In genomic region chr3:31531465-31531991, GRCh38 we compare ENCODE assay signal across 8 cellular contexts. TPM values are rescaled to one million over a fixed set of nuclear protein-coding genes. Genes with fewer than 3 reads are reported as not detected.
DNase-seq lines count a peak whose midpoint lies in the region; TF ChIP-seq lines count a peak whose summit lies in the region.

No MANE protein-coding gene starts in this region.

- peak overlapping the region; percentile 88 for H3K9ac ChIP-seq in smooth muscle cell (ENCODE audit: low read depth)

- peak overlapping the region; percentile 96 for H3K4me3 ChIP-seq in smooth muscle cell

- H3F3A ChIP-seq in smooth muscle cell (ENCODE audit: low read depth): no peaks in the 10 kb centered on the region

- H3K9me3 Mint-ChIP-seq in activated naive CD4-positive, alpha-beta T cell treated with anti-CD3 and anti-CD28 coated beads for 36 hours: no peaks in the 10 kb centered on the region
- no peaks in the 10 kb centered on the region for H3K9me3 Mint-ChIP-seq in T-helper 2 cell treated with Interferon-gamma antibody and Interleukin-4, amounts not matched to agents 5 μg/mL and 100 μg/mL, for 36 hours

- H3K27ac ChIP-seq in smooth muscle cell (ENCODE audit: low read depth): peak overlapping the region; percentile 96

- no peaks in the 10 kb centered on the region for H3K9me3 ChIP-seq in smooth muscle cell (replicated peaks; ENCODE audit: low read depth)

- TF ChIP-seq CTCF in smooth muscle cell (IDR thresholded peaks at IDR 0.05; ENCODE audit: borderline replicate concordance, insufficient read depth, poor library complexity, severe bottlenecking): no peak

- CTCF ChIA-PET in activated naive CD4-positive, alpha-beta T cell treated with anti-CD3 and anti-CD28 coated beads for 36 hours (lab: Charles Lee): interaction anchor here (0.5 to 2.6 kb wide), 9 partner anchors 9 to 582 kb away, joined by 3 to 8 read pairs (median 4); no protein-coding TSS in a partner anchor

- H3K79me2 ChIP-seq in smooth muscle cell (ENCODE audit: low read depth): peaks cover 36% of the 10 kb centered on the region

- DNase-seq in activated naive CD4-positive, alpha-beta T cell treated with anti-CD3 and anti-CD28 coated beads for 36 hours: no peak
- DNase-seq in activated naive CD4-positive, alpha-beta T cell (lab: John Stamatoyannopoulos, UW): no peak
- DNase-seq in T-helper 2 cell treated with Interferon-gamma antibody and Interleukin-4, amounts not matched to agents 5 μg/mL and 100 μg/mL, for 36 hours (ENCODE audit: low spot score): no peak
- peak; percentile 22 for DNase-seq in glomerular endothelial cell (ENCODE audit: extremely low read depth, low read depth, low spot score)
- DNase-seq in smooth muscle cell (lab: John Stamatoyannopoulos, UW; ENCODE audit: unreplicated experiment): no peak
- DNase-seq in NAMALWA (ENCODE audit: low spot score): no peak
- DNase-seq in stimulated activated naive CD4-positive, alpha-beta T cell treated with Interleukin-2 at 50 U/mL for 16 hours (lab: John Stamatoyannopoulos, UW): no peak
- DNase-seq in activated CD8-positive, alpha-beta memory T cell treated with anti-CD3 and anti-CD28 coated beads for 24 hours: no peak

- intact Hi-C loops in activated naive CD4-positive, alpha-beta T cell treated with anti-CD3 and anti-CD28 coated beads for 36 hours (cut with micrococcal nuclease): loop anchor here (1.0 to 10.0 kb wide), 12 partner anchors 9 to 1911 kb away; partner anchors contain the start of genes TGFBR2 and UBP1

- peak overlapping the region; percentile 97 for H2AFZ ChIP-seq in smooth muscle cell (ENCODE audit: low read depth)

- H3K4me2 ChIP-seq in smooth muscle cell: peak overlapping the region; percentile 96

- H3K4me1 ChIP-seq in smooth muscle cell (ENCODE audit: low read depth): peaks cover 35% of the 10 kb centered on the region

- no peaks in the 10 kb centered on the region for H3K27me3 Mint-ChIP-seq in activated naive CD4-positive, alpha-beta T cell treated with anti-CD3 and anti-CD28 coated beads for 36 hours (ENCODE audit: low read depth)
- H3K27me3 Mint-ChIP-seq in T-helper 2 cell treated with Interferon-gamma antibody and Interleukin-4, amounts not matched to agents 5 μg/mL and 100 μg/mL, for 36 hours (ENCODE audit: low read depth): no peaks in the 10 kb centered on the region

- peak overlapping the region; percentile 99 for H3K27ac Mint-ChIP-seq in activated naive CD4-positive, alpha-beta T cell treated with anti-CD3 and anti-CD28 coated beads for 36 hours
- peak overlapping the region; percentile 99 for H3K27ac Mint-ChIP-seq in T-helper 2 cell treated with Interferon-gamma antibody and Interleukin-4, amounts not matched to agents 5 μg/mL and 100 μg/mL, for 36 hours

- H3K36me3 Mint-ChIP-seq in activated naive CD4-positive, alpha-beta T cell treated with anti-CD3 and anti-CD28 coated beads for 36 hours (ENCODE audit: low read depth): peaks cover 9% of the 10 kb centered on the region
- H3K36me3 Mint-ChIP-seq in T-helper 2 cell treated with Interferon-gamma antibody and Interleukin-4, amounts not matched to agents 5 μg/mL and 100 μg/mL, for 36 hours (ENCODE audit: low read depth): peaks cover 16% of the 10 kb centered on the region

- peaks cover 35% of the 10 kb centered on the region for H4K20me1 ChIP-seq in smooth muscle cell (ENCODE audit: low read depth)

- WGBS in smooth muscle cell (ENCODE audit: low lambda C conversion rate): 1% methylated on average over 31 of the region's 31 CpGs

- H3K36me3 ChIP-seq in smooth muscle cell (ENCODE audit: low read depth): no peaks in the 10 kb centered on the region

- peak overlapping the region; percentile 95 for H3K4me3 Mint-ChIP-seq in activated naive CD4-positive, alpha-beta T cell treated with anti-CD3 and anti-CD28 coated beads for 36 hours
- H3K4me3 Mint-ChIP-seq in T-helper 2 cell treated with Interferon-gamma antibody and Interleukin-4, amounts not matched to agents 5 μg/mL and 100 μg/mL, for 36 hours: no peak overlapping the region

- peaks cover 9% of the 10 kb centered on the region for H3K4me1 Mint-ChIP-seq in activated naive CD4-positive, alpha-beta T cell treated with anti-CD3 and anti-CD28 coated beads for 36 hours (ENCODE audit: low read depth)
- H3K4me1 Mint-ChIP-seq in T-helper 2 cell treated with Interferon-gamma antibody and Interleukin-4, amounts not matched to agents 5 μg/mL and 100 μg/mL, for 36 hours (ENCODE audit: low read depth): peaks cover 15% of the 10 kb centered on the region

- peaks cover 4% of the 10 kb centered on the region for H3K27me3 ChIP-seq in smooth muscle cell (ENCODE audit: low read depth)

RNA-seq across cellular contexts. Expression of gene STT3B, which starts 1.2 kb away (rescaled TPM):
- 100 to 1,000 TPM in 1 of 2 experiments, 10 to 100 TPM in 1; 99.3 to 117 TPM for total RNA-seq in activated naive CD4-positive, alpha-beta T cell treated with anti-CD3 and anti-CD28 coated beads for 36 hours
- 108 and 130 TPM in 2 replicates for total RNA-seq in glomerular endothelial cell
- 191 and 214 TPM in 2 replicates for total RNA-seq in smooth muscle cell
- polyA plus RNA-seq in smooth muscle cell: 79.1 and 82.0 TPM in 2 replicates
